8 cellular contexts compared by ENCODE assay signal in genomic region chr17:75864887-75865286, GRCh38. TPM values are rescaled to one million over a fixed set of nuclear protein-coding genes. Genes with fewer than 3 reads are reported as not detected.
DNase-seq lines count a peak whose midpoint lies in the region; ATAC-seq and TF ChIP-seq lines count a peak whose summit lies in the region.
"Not testable (repeated sequence)": the region's sequence is repeated elsewhere in the genome, so short reads cannot be mapped to it uniquely, and the experiment has no call there.

No MANE protein-coding gene starts in this region.

- peak; percentile 32 for DNase-seq in DND-41
- DNase-seq in activated naive CD8-positive, alpha-beta T cell treated with anti-CD3 and anti-CD28 coated beads, Interleukin-2, amount 50 U/mL, for 24 hours; fibroblast of lung (ENCODE audit: low read depth in 2 of 2); natural killer cell treated with Interleukin-12 subunit alpha and Interleukin-12 subunit beta and Interleukin-15 and Interleukin-18, amount 100 ng/mL, for 72 hours (ENCODE audit: low spot score): not testable (repeated sequence)

- H3K79me2 ChIP-seq in DND-41 (ENCODE audit: insufficient read depth, low read length); fibroblast of lung (ENCODE audit: control insufficient read depth, insufficient read depth, low read length): not testable (repeated sequence)

- TF ChIP-seq CTCF in DND-41 (IDR thresholded peaks at IDR 0.05; ENCODE audit: borderline replicate concordance, extremely low read depth, low read length, poor library complexity, severe bottlenecking); fibroblast of lung (conservative IDR thresholded peaks at IDR 0.05 in 1 of 2, IDR thresholded peaks at IDR 0.05 in 1 of 2; ENCODE audit: low read depth in 1 of 2, low read length in 2 of 2): not testable (repeated sequence)

- H3K4me3 ChIP-seq in DND-41 (ENCODE audit: low read depth in 1 of 2, low read length in 2 of 2); fibroblast of lung (replicated peaks in 1 of 4; ENCODE audit: control extremely low read depth in 1 of 4, insufficient read depth in 1 of 4, low read depth in 3 of 4, low read length in 4 of 4); subcutaneous abdominal adipose tissue (ENCODE audit: low read depth in 1 of 5, low read length in 5 of 5): not testable (repeated sequence)

- H3K36me3 ChIP-seq in DND-41 (ENCODE audit: insufficient read depth, low read length); fibroblast of lung (ENCODE audit: control insufficient read depth, insufficient read depth, low read length); subcutaneous abdominal adipose tissue (ENCODE audit: control insufficient read depth in 5 of 5, insufficient read depth in 5 of 5, low read length in 5 of 5): not testable (repeated sequence)

- H3K9me3 ChIP-seq in DND-41 (ENCODE audit: insufficient read depth, low read length, severe bottlenecking); fibroblast of lung (ENCODE audit: control insufficient read depth, insufficient read depth, low read depth, low read length); subcutaneous abdominal adipose tissue (ENCODE audit: control insufficient read depth in 5 of 5, low read length in 5 of 5): not testable (repeated sequence)

- peak overlapping the region; percentile 70 for H3K27ac ChIP-seq in DND-41 (ENCODE audit: low read length)
- H3K27ac ChIP-seq in fibroblast of lung (ENCODE audit: insufficient read depth, low read length) = peak overlapping the region; percentile 15
- H3K27ac ChIP-seq in subcutaneous abdominal adipose tissue (ENCODE audit: low read depth, low read length) = peak overlapping the region; percentile 23

- not testable (repeated sequence) for H3K27me3 ChIP-seq in DND-41 (ENCODE audit: insufficient read depth, low read length, poor library complexity); fibroblast of lung (ENCODE audit: control insufficient read depth, insufficient read depth, low read length)
- peaks cover 0 to 12% (median 0%) of the 10 kb centered on the region in 5 donors for H3K27me3 ChIP-seq in subcutaneous abdominal adipose tissue (ENCODE audit: control insufficient read depth in 5 of 5, insufficient read depth in 4 of 5, low read length in 5 of 5)

- not testable (repeated sequence) for H4K20me1 ChIP-seq in DND-41 (ENCODE audit: insufficient read depth, low read length); fibroblast of lung (ENCODE audit: control insufficient read depth, extremely low read depth, insufficient read depth, low read length)

- peaks cover 26% of the 10 kb centered on the region for H3K4me1 ChIP-seq in DND-41 (ENCODE audit: insufficient read depth, low read length)
- peaks cover 10% of the 10 kb centered on the region for H3K4me1 ChIP-seq in fibroblast of lung (ENCODE audit: control insufficient read depth, extremely low read depth, insufficient read depth, low read length)
- peaks cover 9 to 26% (median 19%) of the 10 kb centered on the region in 5 donors for H3K4me1 ChIP-seq in subcutaneous abdominal adipose tissue (ENCODE audit: control insufficient read depth in 5 of 5, insufficient read depth in 5 of 5, low read length in 5 of 5)

- H3K27ac Mint-ChIP-seq in T-helper 1 cell treated with Interleukin-12 subunit alpha and Interleukin-12 subunit beta and Interleukin-4 antibody, amounts not matched to agents 30 μg/mL and 1 μg/mL, for 36 hours = peak overlapping the region; percentile 94
- peak overlapping the region; percentile 44 for H3K27ac Mint-ChIP-seq in activated naive CD8-positive, alpha-beta T cell treated with anti-CD3 and anti-CD28 coated beads, Interleukin-2, amount 50 U/mL, for 24 hours
- peak overlapping the region; percentile 59 to 88 for H3K27ac Mint-ChIP-seq in natural killer cell treated with Interleukin-12 subunit alpha and Interleukin-12 subunit beta and Interleukin-15 and Interleukin-18, amount 100 ng/mL, for 72 hours

- peak overlapping the region; percentile 68 for H3K4me3 Mint-ChIP-seq in T-helper 1 cell treated with Interleukin-12 subunit alpha and Interleukin-12 subunit beta and Interleukin-4 antibody, amounts not matched to agents 30 μg/mL and 1 μg/mL, for 36 hours
- H3K4me3 Mint-ChIP-seq in activated naive CD8-positive, alpha-beta T cell treated with anti-CD3 and anti-CD28 coated beads, Interleukin-2, amount 50 U/mL, for 24 hours = not testable (repeated sequence)
- H3K4me3 Mint-ChIP-seq in natural killer cell treated with Interleukin-12 subunit alpha and Interleukin-12 subunit beta and Interleukin-15 and Interleukin-18, amount 100 ng/mL, for 72 hours = peak overlapping the region; percentile 40

- H3K36me3 Mint-ChIP-seq in T-helper 1 cell treated with Interleukin-12 subunit alpha and Interleukin-12 subunit beta and Interleukin-4 antibody, amounts not matched to agents 30 μg/mL and 1 μg/mL, for 36 hours (ENCODE audit: low read depth); activated naive CD8-positive, alpha-beta T cell treated with anti-CD3 and anti-CD28 coated beads, Interleukin-2, amount 50 U/mL, for 24 hours (ENCODE audit: low read depth); natural killer cell treated with Interleukin-12 subunit alpha and Interleukin-12 subunit beta and Interleukin-15 and Interleukin-18, amount 100 ng/mL, for 72 hours: not testable (repeated sequence)

- peaks cover 30% of the 10 kb centered on the region for H3K4me1 Mint-ChIP-seq in T-helper 1 cell treated with Interleukin-12 subunit alpha and Interleukin-12 subunit beta and Interleukin-4 antibody, amounts not matched to agents 30 μg/mL and 1 μg/mL, for 36 hours (ENCODE audit: low read depth)
- peaks cover 21% of the 10 kb centered on the region for H3K4me1 Mint-ChIP-seq in activated naive CD8-positive, alpha-beta T cell treated with anti-CD3 and anti-CD28 coated beads, Interleukin-2, amount 50 U/mL, for 24 hours
- H3K4me1 Mint-ChIP-seq in natural killer cell treated with Interleukin-12 subunit alpha and Interleukin-12 subunit beta and Interleukin-15 and Interleukin-18, amount 100 ng/mL, for 72 hours (ENCODE audit: low read depth in 2 of 2) = peaks cover 14 to 20% of the 10 kb centered on the region in 2 donors

- not testable (repeated sequence) for H3K27me3 Mint-ChIP-seq in T-helper 1 cell treated with Interleukin-12 subunit alpha and Interleukin-12 subunit beta and Interleukin-4 antibody, amounts not matched to agents 30 μg/mL and 1 μg/mL, for 36 hours (ENCODE audit: low read depth); activated naive CD8-positive, alpha-beta T cell treated with anti-CD3 and anti-CD28 coated beads, Interleukin-2, amount 50 U/mL, for 24 hours; natural killer cell treated with Interleukin-12 subunit alpha and Interleukin-12 subunit beta and Interleukin-15 and Interleukin-18, amount 100 ng/mL, for 72 hours

- ATAC-seq in DND-41 (ENCODE audit: insufficient read depth, low read depth) = peak; percentile 20
- ATAC-seq in GM21528 (IDR thresholded peaks at IDR 0.05; ENCODE audit: low FRiP score, unreplicated experiment) = peak; percentile 3
- peak; percentile 15 for ATAC-seq in HG03342 (IDR thresholded peaks at IDR 0.05; ENCODE audit: unreplicated experiment)
- ATAC-seq in activated naive CD8-positive, alpha-beta T cell treated with anti-CD3 and anti-CD28 coated beads, Interleukin-2, amount 50 U/mL, for 24 hours = peak; percentile 11
- peak; percentile 62 to 66 for ATAC-seq in natural killer cell treated with Interleukin-12 subunit alpha and Interleukin-12 subunit beta and Interleukin-15 and Interleukin-18, amount 100 ng/mL, for 72 hours

- H2AFZ ChIP-seq in DND-41 (ENCODE audit: low read depth, low read length); fibroblast of lung (ENCODE audit: low read length): not testable (repeated sequence)

- H3K9ac ChIP-seq in DND-41 (ENCODE audit: low read depth, low read length) (peak overlapping the region; percentile 32), subcutaneous abdominal adipose tissue (ENCODE audit: low read length in 5 of 5) (peak overlapping the region in 1 of 5 donors; percentile 51)
- not testable (repeated sequence) for H3K9ac ChIP-seq in fibroblast of lung (ENCODE audit: insufficient read depth, low read length)

- H3K9me3 Mint-ChIP-seq in T-helper 1 cell treated with Interleukin-12 subunit alpha and Interleukin-12 subunit beta and Interleukin-4 antibody, amounts not matched to agents 30 μg/mL and 1 μg/mL, for 36 hours; activated naive CD8-positive, alpha-beta T cell treated with anti-CD3 and anti-CD28 coated beads, Interleukin-2, amount 50 U/mL, for 24 hours; natural killer cell treated with Interleukin-12 subunit alpha and Interleukin-12 subunit beta and Interleukin-15 and Interleukin-18, amount 100 ng/mL, for 72 hours: not testable (repeated sequence)

- H3K4me2 ChIP-seq in DND-41 (ENCODE audit: insufficient read depth, low read length) = peak overlapping the region; percentile 54
- not testable (repeated sequence) for H3K4me2 ChIP-seq in fibroblast of lung (ENCODE audit: extremely low read depth, insufficient read depth, low read length)

RNA-seq across cellular contexts. Expression of gene WBP2, which starts 9.8 kb away (rescaled TPM):
- 20.5 and 39.5 TPM in 2 replicates for total RNA-seq in fibroblast of lung
- 53.4 and 56.1 TPM in 2 replicates for polyA plus RNA-seq in fibroblast of lung
- 84.6 and 92.3 TPM in 2 replicates for polyA plus RNA-seq in fibroblast of lung (2012)
- polyA minus RNA-seq in fibroblast of lung (ENCODE audit: low replicate concordance) = 56.6 and 62.7 TPM in 2 replicates
- 100 to 1,000 TPM in 1 of 2 donors, 10 to 100 TPM in 1; 73.8 to 101 TPM for total RNA-seq in natural killer cell treated with Interleukin-12 subunit alpha and Interleukin-12 subunit beta and Interleukin-15 and Interleukin-18, amount 100 ng/mL, for 72 hours

RNA-seq across cellular contexts. Expression of gene TRIM47, which starts 13.5 kb away (rescaled TPM):
- total RNA-seq in fibroblast of lung = 16.0 and 18.2 TPM in 2 replicates
- polyA plus RNA-seq in fibroblast of lung = 2.2 and 4.8 TPM in 2 replicates
- 4.4 and 10.9 TPM in 2 replicates for polyA plus RNA-seq in fibroblast of lung (2012)
- 7.7 and 13.2 TPM in 2 replicates for polyA minus RNA-seq in fibroblast of lung (ENCODE audit: low replicate concordance)
- 1 to 10 TPM; 1.6 to 2.1 TPM for total RNA-seq in natural killer cell treated with Interleukin-12 subunit alpha and Interleukin-12 subunit beta and Interleukin-15 and Interleukin-18, amount 100 ng/mL, for 72 hours

RNA-seq across cellular contexts. Expression of gene UNC13D, which starts 20.7 kb away (rescaled TPM):
- 1.5 TPM in 2 replicates for total RNA-seq in fibroblast of lung
- 0.12 and 0.22 TPM in 2 replicates for polyA plus RNA-seq in fibroblast of lung
- 0.10 and 0.16 TPM in 2 replicates for polyA plus RNA-seq in fibroblast of lung (2012)
- polyA minus RNA-seq in fibroblast of lung (ENCODE audit: low replicate concordance) = 1.1 TPM in 1 of 2 replicates, not detected in the other
- total RNA-seq in natural killer cell treated with Interleukin-12 subunit alpha and Interleukin-12 subunit beta and Interleukin-15 and Interleukin-18, amount 100 ng/mL, for 72 hours = 100 to 1,000 TPM; 270 to 289 TPM

RNA-seq across cellular contexts. Expression of gene TRIM65, which starts 31.9 kb away (rescaled TPM):
- total RNA-seq in fibroblast of lung = 15.9 and 17.2 TPM in 2 replicates
- polyA plus RNA-seq in fibroblast of lung = 4.3 TPM in 2 replicates
- 8.2 and 8.6 TPM in 2 replicates for polyA plus RNA-seq in fibroblast of lung (2012)
- 6.8 and 11.5 TPM in 2 replicates for polyA minus RNA-seq in fibroblast of lung (ENCODE audit: low replicate concordance)
- 10 to 100 TPM; 17.2 to 42.1 TPM for total RNA-seq in natural killer cell treated with Interleukin-12 subunit alpha and Interleukin-12 subunit beta and Interleukin-15 and Interleukin-18, amount 100 ng/mL, for 72 hours

RNA-seq across cellular contexts. Expression of gene MRPL38, which starts 39.8 kb away (rescaled TPM):
- total RNA-seq in fibroblast of lung = 30.8 and 36.0 TPM in 2 replicates
- 19.3 and 29.7 TPM in 2 replicates for polyA plus RNA-seq in fibroblast of lung
- 28.1 and 51.3 TPM in 2 replicates for polyA plus RNA-seq in fibroblast of lung (2012)
- polyA minus RNA-seq in fibroblast of lung (ENCODE audit: low replicate concordance) = 57.4 and 86.3 TPM in 2 replicates
- 100 to 1,000 TPM; 117 to 174 TPM for total RNA-seq in natural killer cell treated with Interleukin-12 subunit alpha and Interleukin-12 subunit beta and Interleukin-15 and Interleukin-18, amount 100 ng/mL, for 72 hours

Comparison
In these comparisons a context has a peak if more than half of its experiments do, and no peak if none do; other contexts are left out.
1. ATAC-seq: peak in every context shown above with its lines; median percentile 64 in natural killer cell treated with Interleukin-12 subunit alpha and Interleukin-12 subunit beta and Interleukin-15 and Interleukin-18, amount 100 ng/mL, for 72 hours; 20 in DND-41; 15 in HG03342; 11 in activated naive CD8-positive, alpha-beta T cell treated with anti-CD3 and anti-CD28 coated beads, Interleukin-2, amount 50 U/mL, for 24 hours; 3 in GM21528.
2. H3K27ac ChIP-seq: peak in every context shown above with its lines; median percentile 70 in DND-41; 23 in subcutaneous abdominal adipose tissue; 15 in fibroblast of lung.
3. H3K27ac Mint-ChIP-seq: peak in every context shown above with its lines; median percentile 94 in T-helper 1 cell treated with Interleukin-12 subunit alpha and Interleukin-12 subunit beta and Interleukin-4 antibody, amounts not matched to agents 30 μg/mL and 1 μg/mL, for 36 hours; 74 in natural killer cell treated with Interleukin-12 subunit alpha and Interleukin-12 subunit beta and Interleukin-15 and Interleukin-18, amount 100 ng/mL, for 72 hours; 44 in activated naive CD8-positive, alpha-beta T cell treated with anti-CD3 and anti-CD28 coated beads, Interleukin-2, amount 50 U/mL, for 24 hours.
4. RNA of gene UNC13D, which starts 20.7 kb away (total RNA-seq): 270 to 289 TPM in natural killer cell treated with Interleukin-12 subunit alpha and Interleukin-12 subunit beta and Interleukin-15 and Interleukin-18, amount 100 ng/mL, for 72 hours; 1.5 TPM in fibroblast of lung; every median in the first group is over 100 times any median in the second.